ENCODE assay signal across 1 cellular context in the genomic region with DNA sequence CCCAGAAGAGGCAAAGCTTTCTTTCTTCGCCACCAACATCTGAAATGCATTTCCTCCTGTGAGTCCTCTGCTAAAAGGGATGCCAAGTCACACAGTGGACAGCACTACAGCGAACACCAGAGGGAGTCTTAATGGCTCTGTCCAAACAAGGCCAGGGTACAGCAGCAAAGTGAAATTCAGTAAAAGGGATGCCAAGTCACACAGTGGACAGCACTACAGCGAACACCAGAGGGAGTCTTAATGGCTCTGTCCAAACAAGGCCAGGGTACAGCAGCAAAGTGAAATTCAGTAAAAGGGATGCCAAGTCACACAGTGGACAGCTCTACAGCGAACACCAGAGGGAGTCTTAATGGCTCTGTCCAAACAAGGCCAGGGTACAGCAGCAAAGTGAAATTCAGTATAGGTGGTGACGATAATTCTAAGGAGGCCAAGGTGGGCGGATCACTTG.
TF ChIP-seq lines count a peak whose summit lies in the region.

No MANE protein-coding gene starts in this region.

TF ChIP-seq in A549, 52 proteins besides CTCF, POLR2A, EP300 and RAD21:
- 0 out of 3 replicates have a peak, but pooled peaks have one; percentile 18 for TF ChIP-seq SMC3 (IDR thresholded peaks at IDR 0.05)
